In genomic region chr2:55419236-55419513, GRCh38 we compare ENCODE assay signal across 1 cellular context.
TF ChIP-seq lines count a peak whose summit lies in the region.

No MANE protein-coding gene starts in this region.

TF ChIP-seq in K562, 482 proteins besides CTCF, POLR2A, EP300 and RAD21 (continued from another document):
- TF ChIP-seq PKNOX1 (IDR thresholded peaks at IDR 0.05) = no peak
- no peak for TF ChIP-seq CCAR2 (IDR thresholded peaks at IDR 0.05; ENCODE audit: low read depth, low read length)
- TF ChIP-seq BRD4 (IDR thresholded peaks at IDR 0.05) = 0 out of 2 replicates have a peak, but pooled peaks have one; percentile 80
- TF ChIP-seq E2F6 (IDR thresholded peaks at IDR 0.05; ENCODE audit: borderline replicate concordance in 1 of 2, extremely low read depth in 1 of 2, insufficient read depth in 1 of 2, insufficient read length in 1 of 2, low read depth in 1 of 2, low read length in 1 of 2, poor library complexity in 1 of 2, severe bottlenecking in 1 of 2) = peak; percentile 33 to 74
- no peak for TF ChIP-seq CHD2 (IDR thresholded peaks at IDR 0.05; ENCODE audit: low read depth, low read length)
- TF ChIP-seq MGA (IDR thresholded peaks at IDR 0.05) = peak; percentile 73
- no peak for TF ChIP-seq ARID1B (IDR thresholded peaks at IDR 0.05)
- no peak for TF ChIP-seq ZNF408 (CRISPR knock-in tag; IDR thresholded peaks at IDR 0.05; ENCODE audit: low read depth)
- peak in 1 of 2 experiments; percentile 47; a peak in 3 of 4 replicates for TF ChIP-seq NRF1 (conservative IDR thresholded peaks at IDR 0.05 in 1 of 2, IDR thresholded peaks at IDR 0.05 in 1 of 2)
- no peak for TF ChIP-seq NR2F6 (CRISPR knock-in tag; IDR thresholded peaks at IDR 0.05)
- peak; percentile 31 for TF ChIP-seq TBP (optimal IDR thresholded peaks at IDR 0.05; ENCODE audit: low read depth, low read length)
- TF ChIP-seq L3MBTL2 (IDR thresholded peaks at IDR 0.05) = peak; percentile 79; the same call in 1 of the 2 replicates
- no peak for TF ChIP-seq EWSR1 (IDR thresholded peaks at IDR 0.05; ENCODE audit: borderline replicate concordance, low read depth, partially characterized antibody)
- no peak for TF ChIP-seq CBX1 (IDR thresholded peaks at IDR 0.05; ENCODE audit: low read depth)
- no peak for TF ChIP-seq ZNF76 (CRISPR knock-in tag; IDR thresholded peaks at IDR 0.05; ENCODE audit: borderline replicate concordance)
- TF ChIP-seq PURB (CRISPR knock-in tag; IDR thresholded peaks at IDR 0.05; ENCODE audit: low read depth) = no peak
- TF ChIP-seq ATF4 (CRISPR knock-in tag; IDR thresholded peaks at IDR 0.05) = no peak
- TF ChIP-seq RBBP5 (IDR thresholded peaks at IDR 0.05; ENCODE audit: borderline replicate concordance, insufficient read depth, low read length, poor library complexity, severe bottlenecking) = peak; percentile 20
- TF ChIP-seq POLR3A (IDR thresholded peaks at IDR 0.05; ENCODE audit: borderline replicate concordance, extremely low read depth, insufficient read depth, insufficient read length) = no peak
- TF ChIP-seq GATAD2B (IDR thresholded peaks at IDR 0.05; ENCODE audit: borderline replicate concordance) = no peak
- peak; percentile 14 for TF ChIP-seq TAF1 (IDR thresholded peaks at IDR 0.05; ENCODE audit: control insufficient read depth, extremely low read depth, insufficient read depth, low read length, severe bottlenecking)
- TF ChIP-seq USF1 (CRISPR knock-in tag; IDR thresholded peaks at IDR 0.05) = no peak
- TF ChIP-seq SNIP1 (IDR thresholded peaks at IDR 0.05; ENCODE audit: low read depth) = no peak
- TF ChIP-seq CEBPZ (IDR thresholded peaks at IDR 0.05; ENCODE audit: borderline replicate concordance, low read depth, low read length) = 0 out of 2 replicates have a peak, but pooled peaks have one; percentile 7
- TF ChIP-seq MLX (CRISPR knock-in tag; conservative IDR thresholded peaks at IDR 0.05) = 0 out of 4 replicates have a peak, but pooled peaks of 1 of the 2 experiments have one; percentile 20
- TF ChIP-seq SP2 (IDR thresholded peaks at IDR 0.05; ENCODE audit: extremely low read depth, low read depth, low read length, poor library complexity, severe bottlenecking) = no peak
- TF ChIP-seq DIDO1 (tag; IDR thresholded peaks at IDR 0.05; ENCODE audit: low read depth) = no peak
- TF ChIP-seq PYGO2 (tag; IDR thresholded peaks at IDR 0.05) = no peak
- TF ChIP-seq TEAD4 (IDR thresholded peaks at IDR 0.05; ENCODE audit: low read length) = no peak
- no peak for TF ChIP-seq TEAD4 (CRISPR knock-in tag; IDR thresholded peaks at IDR 0.05; ENCODE audit: borderline replicate concordance)
